ENCODE assay signal across 8 cellular contexts in genomic region chr4:159455675-159456235, GRCh38.
DNase-seq lines count a peak whose midpoint lies in the region; ATAC-seq and TF ChIP-seq lines count a peak whose summit lies in the region.

No MANE protein-coding gene starts in this region.

- H3K4me3 Mint-ChIP-seq in Caco-2 (ENCODE audit: unreplicated experiment) = no peak overlapping the region
- H3K4me3 Mint-ChIP-seq in activated CD4-positive, alpha-beta T cell treated with anti-CD3 and anti-CD28 coated beads, Interleukin-2, amount 10 ng/mL, durations not matched to agents 7 days and 5 days = no peak overlapping the region

- TF ChIP-seq POLR2A in gastroesophageal sphincter (IDR thresholded peaks at IDR 0.05) (no peak), thyroid gland (IDR thresholded peaks at IDR 0.05) (no peak)

- ATAC-seq in GM19351 (IDR thresholded peaks at IDR 0.05; ENCODE audit: unreplicated experiment) = peak; percentile 76
- ATAC-seq in gastroesophageal sphincter = no peak

- no TSS peak for BruUV-seq in Caco-2 (replicated peaks; lab: Mats Ljungman, UMichigan)

- DNase-seq in Caco-2 (peak in 1 of 2 experiments; percentile 45), KBM-7 (peak; percentile 63), SKM-1 (lab: John Stamatoyannopoulos, UW; ENCODE audit: unreplicated experiment) (peak; percentile 48), thyroid gland (peak; percentile 10 to 11), T1000 (lab: John Stamatoyannopoulos, UW) (no peak)
- no peak for DNase-seq in activated CD4-positive, alpha-beta T cell treated with anti-CD3 and anti-CD28 coated beads, Interleukin-2, amount 10 ng/mL, durations not matched to agents 7 days and 5 days

- TF ChIP-seq CTCF in Caco-2 (IDR thresholded peaks at IDR 0.05; ENCODE audit: insufficient read depth in 1 of 2, low read depth in 1 of 2, low read length in 1 of 2, severe bottlenecking in 1 of 2, unreplicated experiment in 1 of 2) = peak; percentile 63 to 78
- TF ChIP-seq CTCF in gastroesophageal sphincter (IDR thresholded peaks at IDR 0.05) = peak in 3 of 4 experiments; percentile 20 to 62 (median 35)
- TF ChIP-seq CTCF in thyroid gland (IDR thresholded peaks at IDR 0.05) = peak in 5 of 6 experiments; percentile 12 to 69 (median 50)

- POLR2A ChIA-PET in Caco-2 (lab: Charles Lee) = no interaction called here
- POLR2A ChIA-PET in activated CD4-positive, alpha-beta T cell treated with anti-CD3 and anti-CD28 coated beads, Interleukin-2, amount 10 ng/mL, durations not matched to agents 7 days and 5 days (lab: Charles Lee) = no interaction called here

- no peaks in the 10 kb centered on the region for H3K9me3 Mint-ChIP-seq in Caco-2 (ENCODE audit: unreplicated experiment)
- no peaks in the 10 kb centered on the region for H3K9me3 Mint-ChIP-seq in activated CD4-positive, alpha-beta T cell treated with anti-CD3 and anti-CD28 coated beads, Interleukin-2, amount 10 ng/mL, durations not matched to agents 7 days and 5 days

- no peaks in the 10 kb centered on the region for H3K36me3 ChIP-seq in Caco-2 (ENCODE audit: control insufficient read depth, insufficient read depth, low read length)
- H3K36me3 ChIP-seq in gastroesophageal sphincter = no peaks in the 10 kb centered on the region
- no peaks in the 10 kb centered on the region for H3K36me3 ChIP-seq in thyroid gland

- H3K27ac Mint-ChIP-seq in Caco-2 (ENCODE audit: unreplicated experiment) = no peak overlapping the region
- no peak overlapping the region for H3K27ac Mint-ChIP-seq in activated CD4-positive, alpha-beta T cell treated with anti-CD3 and anti-CD28 coated beads, Interleukin-2, amount 10 ng/mL, durations not matched to agents 7 days and 5 days

- H3K4me1 ChIP-seq in Caco-2 = no peaks in the 10 kb centered on the region
- H3K4me1 ChIP-seq in gastroesophageal sphincter = no peaks in the 10 kb centered on the region
- H3K4me1 ChIP-seq in thyroid gland = peaks cover 0 to 8% of the 10 kb centered on the region in 2 donors

- intact Hi-C loops in Caco-2 (cut with micrococcal nuclease; ENCODE audit: unreplicated experiment) = no loop called here
- intact Hi-C loops in thyroid gland (cut with DNase I) = no loop called here

- H3K9me3 ChIP-seq in Caco-2 (no peaks in the 10 kb centered on the region), gastroesophageal sphincter (no peaks in the 10 kb centered on the region), thyroid gland (no peaks in the 10 kb centered on the region)

- no peaks in the 10 kb centered on the region for H3K27me3 ChIP-seq in Caco-2 (replicated peaks; ENCODE audit: control insufficient read depth, insufficient read depth, low read length)
- H3K27me3 ChIP-seq in gastroesophageal sphincter = no peaks in the 10 kb centered on the region
- no peaks in the 10 kb centered on the region for H3K27me3 ChIP-seq in thyroid gland

- H3K36me3 Mint-ChIP-seq in Caco-2 (ENCODE audit: insufficient read depth, unreplicated experiment) = no peaks in the 10 kb centered on the region
- no peaks in the 10 kb centered on the region for H3K36me3 Mint-ChIP-seq in activated CD4-positive, alpha-beta T cell treated with anti-CD3 and anti-CD28 coated beads, Interleukin-2, amount 10 ng/mL, durations not matched to agents 7 days and 5 days (ENCODE audit: low read depth)

- H3K27ac ChIP-seq in gastroesophageal sphincter (no peak overlapping the region), thyroid gland (no peak overlapping the region)

- H3K4me3 ChIP-seq in Caco-2 (ENCODE audit: low read depth, low read length) (no peak overlapping the region), gastroesophageal sphincter (no peak overlapping the region), thyroid gland (replicated peaks in 1 of 3) (no peak overlapping the region)

- peaks cover 5% of the 10 kb centered on the region for H3K27me3 Mint-ChIP-seq in Caco-2 (ENCODE audit: insufficient read depth, unreplicated experiment)
- peaks cover 9% of the 10 kb centered on the region for H3K27me3 Mint-ChIP-seq in activated CD4-positive, alpha-beta T cell treated with anti-CD3 and anti-CD28 coated beads, Interleukin-2, amount 10 ng/mL, durations not matched to agents 7 days and 5 days

- TF ChIP-seq EP300 in gastroesophageal sphincter (IDR thresholded peaks at IDR 0.05) = no peak

- WGBS in gastroesophageal sphincter (ENCODE audit: low coverage in 1 of 2), 2 donors = 13 to 36% methylated on average over 2 to 3 of the region's 3 CpGs
- 28 to 38% methylated on average over 3 of the region's 3 CpGs for WGBS in thyroid gland, 2 donors

- no peaks in the 10 kb centered on the region for H3K4me1 Mint-ChIP-seq in Caco-2 (ENCODE audit: low read depth, unreplicated experiment)
- H3K4me1 Mint-ChIP-seq in activated CD4-positive, alpha-beta T cell treated with anti-CD3 and anti-CD28 coated beads, Interleukin-2, amount 10 ng/mL, durations not matched to agents 7 days and 5 days = peaks cover 1% of the 10 kb centered on the region

- CTCF ChIA-PET in Caco-2 (lab: Charles Lee) = interaction anchor here (0.6 to 0.9 kb wide), 4 partner anchors 9 to 686 kb away, joined by 3 to 7 read pairs (median 6); no protein-coding TSS in a partner anchor
- CTCF ChIA-PET in activated CD4-positive, alpha-beta T cell treated with anti-CD3 and anti-CD28 coated beads, Interleukin-2, amount 10 ng/mL, durations not matched to agents 7 days and 5 days (lab: Charles Lee) = interaction anchor here (0.5 to 1.4 kb wide), 2 partner anchors 18 to 23 kb away, joined by 3 read pairs; no protein-coding TSS in a partner anchor

- in situ Hi-C loops in KBM-7 (cut with MboI; ENCODE audit: low pct_unique_long_range_greater_than_20kb, low sequenced_read_pairs) = no loop called here

Comparison
In these comparisons a context has a peak if more than half of its experiments do, and no peak if none do; other contexts are left out.
1. DNase-seq: peak in KBM-7 (single experiment), SKM-1 (single experiment) and thyroid gland (2 of 2); none in activated CD4-positive, alpha-beta T cell treated with anti-CD3 and anti-CD28 coated beads, Interleukin-2, amount 10 ng/mL, durations not matched to agents 7 days and 5 days (single experiment) and T1000 (single experiment).
2. Peak in every context shown above with its lines, with median percentiles within 50 percentile points of each other: CTCF ChIP-seq.